ENCODE assay signal across 8 cellular contexts in genomic region chr7:128455556-128456254, GRCh38. TPM values are rescaled to one million over a fixed set of nuclear protein-coding genes. Genes with fewer than 3 reads are reported as not detected.
A peak's percentile ranks its signal among the peaks of the same experiment; 100 is the strongest.
DNase-seq lines count a peak whose midpoint lies in the region; ATAC-seq and TF ChIP-seq lines count a peak whose summit lies in the region.

Gene HILPDA (plus strand): TSS chr7:128455878. CDS start chr7:128457269, 1,391 bp downstream.

- ATAC-seq in GM21737 (IDR thresholded peaks at IDR 0.05; ENCODE audit: unreplicated experiment) (peak; percentile 76), esophagus mucosa (peak; percentile 91)
- ATAC-seq in activated T-cell treated with anti-CD3 and anti-CD28 coated beads, Interleukin-2, amount 50 U/mL, for 4 hours = peak; percentile 83 to 88

- no peaks in the 10 kb centered on the region for H3K9me3 ChIP-seq in muscle layer of colon (ENCODE audit: low read length)

- peak within 1 kb of the TSS; percentile 62 to 70 for H3K4me3 ChIP-seq in muscle layer of colon (ENCODE audit: low read depth in 1 of 2, low read length in 2 of 2)

- H3K4me1 Mint-ChIP-seq in activated T-cell treated with anti-CD3 and anti-CD28 coated beads, Interleukin-2, amount 50 U/mL, for 4 hours (ENCODE audit: low read depth) = peaks cover 48% of the 10 kb centered on the region

- no peaks in the 10 kb centered on the region for H3K27me3 Mint-ChIP-seq in activated T-cell treated with anti-CD3 and anti-CD28 coated beads, Interleukin-2, amount 50 U/mL, for 4 hours (ENCODE audit: low read depth)

- DNase-seq in DMS53 treated with DMSO at 0.1 percent for 48 hours (lab: John Stamatoyannopoulos, UW; ENCODE audit: unreplicated experiment) = peak; percentile 83
- DNase-seq in KG1 (lab: John Stamatoyannopoulos, UW) = peak; percentile 16
- DNase-seq in activated T-cell treated with anti-CD3 and anti-CD28 coated beads, Interleukin-2, amount 50 U/mL, for 4 hours = peak; percentile 92
- DNase-seq in stimulated activated CD8-positive, alpha-beta memory T cell treated with anti-CD3 and anti-CD28 coated beads, Interleukin-7, amount 100 ng/mL, for 1 hour (ENCODE audit: low read depth in 2 of 2) = peak; percentile 82 to 85

- peaks cover 5% of the 10 kb centered on the region for H3K36me3 ChIP-seq in muscle layer of colon (ENCODE audit: insufficient read depth, low read length)

- H3K4me1 ChIP-seq in muscle layer of colon (ENCODE audit: insufficient read depth, low read length) = peaks cover 43% of the 10 kb centered on the region

- H3K9me3 Mint-ChIP-seq in activated T-cell treated with anti-CD3 and anti-CD28 coated beads, Interleukin-2, amount 50 U/mL, for 4 hours = no peaks in the 10 kb centered on the region

- peaks cover 5% of the 10 kb centered on the region for H3K36me3 Mint-ChIP-seq in activated T-cell treated with anti-CD3 and anti-CD28 coated beads, Interleukin-2, amount 50 U/mL, for 4 hours (ENCODE audit: insufficient read depth)

- H3K27ac ChIP-seq in muscle layer of colon (ENCODE audit: low read depth, low read length) = peak within 1 kb of the TSS; percentile 70

- H3K27me3 ChIP-seq in muscle layer of colon (ENCODE audit: control insufficient read depth in 1 of 2, insufficient read depth in 2 of 2, low read length in 2 of 2) = no peaks in the 10 kb centered on the region

- peak within 1 kb of the TSS; percentile 58 for H3K9ac ChIP-seq in muscle layer of colon (ENCODE audit: low read length)

- H3K4me3 Mint-ChIP-seq in activated T-cell treated with anti-CD3 and anti-CD28 coated beads, Interleukin-2, amount 50 U/mL, for 4 hours = peak within 1 kb of the TSS; percentile 93

TF ChIP-seq in PFSK-1, 5 proteins besides CTCF, POLR2A, EP300 and RAD21:
- peak; percentile 80; the same call in 1 of the 2 replicates for TF ChIP-seq TAF1 (IDR thresholded peaks at IDR 0.05; ENCODE audit: borderline replicate concordance, insufficient read depth, low read length)
- TF ChIP-seq FOXP2 (optimal IDR thresholded peaks at IDR 0.05; ENCODE audit: borderline replicate concordance, extremely low read depth, extremely low read length, insufficient read depth) = peak; percentile 90
- TF ChIP-seq SIN3A (IDR thresholded peaks at IDR 0.05; ENCODE audit: borderline replicate concordance, insufficient read depth, low read length) = no peak
- 0 out of 4 replicates have a peak, but pooled peaks of 1 of the 2 experiments have one; percentile 5 for TF ChIP-seq REST (IDR thresholded peaks at IDR 0.05; ENCODE audit: insufficient read depth in 1 of 2, low read depth in 2 of 2, low read length in 2 of 2)
- peak; percentile 95 for TF ChIP-seq POLR2AphosphoS5 (IDR thresholded peaks at IDR 0.05; ENCODE audit: low read depth, low read length)

RNA-seq across cellular contexts. Expression of gene HILPDA, which starts in this region (rescaled TPM):
- 4.8 TPM for polyA plus RNA-seq in PFSK-1 (2012; ENCODE audit: insufficient read length, low read depth)
- 10 to 100 TPM; 18.4 to 26.6 (median 23.7) TPM for total RNA-seq in activated T-cell treated with anti-CD3 and anti-CD28 coated beads, Interleukin-2, amount 50 U/mL, for 4 hours
- total RNA-seq in esophagus mucosa = 157 TPM

Comparison
In these comparisons a context has a peak if more than half of its experiments do, and no peak if none do; other contexts are left out.
1. Peak in every context shown above with its lines: DNase-seq, ATAC-seq, H3K4me3 ChIP-seq and H3K27ac ChIP-seq.
2. DNase-seq: peak in every context shown above with its lines; median percentile 92 in activated T-cell treated with anti-CD3 and anti-CD28 coated beads, Interleukin-2, amount 50 U/mL, for 4 hours; 84 in stimulated activated CD8-positive, alpha-beta memory T cell treated with anti-CD3 and anti-CD28 coated beads, Interleukin-7, amount 100 ng/mL, for 1 hour; 83 in DMS53 treated with DMSO at 0.1 percent for 48 hours; 16 in KG1.